ENCODE assay signal across 8 cellular contexts in the genomic region with DNA sequence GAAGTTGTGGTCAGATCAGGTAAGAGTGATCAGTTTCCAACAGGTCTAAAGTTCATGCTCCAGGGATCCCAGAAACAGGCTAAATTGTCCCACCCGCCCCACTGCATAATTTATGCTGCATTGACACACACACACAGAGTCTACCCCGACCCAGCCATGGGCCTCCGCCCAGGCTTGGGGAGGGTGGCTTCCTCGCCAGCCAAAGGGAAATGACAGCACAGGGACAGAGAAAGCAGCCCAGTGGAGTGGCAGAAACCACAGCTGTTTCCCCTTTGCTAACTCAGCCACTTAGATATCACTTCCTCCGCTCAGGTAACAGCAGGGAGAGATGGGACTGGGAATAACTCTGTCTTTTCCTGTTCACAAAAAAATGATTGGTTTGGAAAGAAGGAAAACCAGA. TPM values are rescaled to one million over a fixed set of nuclear protein-coding genes. Genes with fewer than 3 reads are reported as not detected.
A peak's percentile ranks its signal among the peaks of the same experiment; 100 is the strongest.
DNase-seq lines count a peak whose midpoint lies in the region; ATAC-seq and TF ChIP-seq lines count a peak whose summit lies in the region.

No MANE protein-coding gene starts in this region.

- no peaks in the 10 kb centered on the region for H3K9me3 ChIP-seq in ascending aorta

- H3K27me3 ChIP-seq in ascending aorta = no peaks in the 10 kb centered on the region

- intact Hi-C loops in ascending aorta (cut with DNase I) = no loop called here

- H3K27ac ChIP-seq in ascending aorta = peak overlapping the region in 1 of 2 donors; percentile 18

- H3K4me1 ChIP-seq in ascending aorta = peaks cover 23 to 35% of the 10 kb centered on the region in 2 donors

- TF ChIP-seq CTCF in ascending aorta (IDR thresholded peaks at IDR 0.05) = no peak

- H3K36me3 ChIP-seq in ascending aorta = no peaks in the 10 kb centered on the region

- peak; percentile 11 for DNase-seq in COLO668 (lab: John Stamatoyannopoulos, UW; ENCODE audit: unreplicated experiment)
- DNase-seq in activated T-cell treated with anti-CD3 and anti-CD28 coated beads, Interleukin-2, amount 50 U/mL, for 48 hours = peak; percentile 36 to 50
- peak; percentile 33 for DNase-seq in medulla oblongata (ENCODE audit: extremely low spot score)
- no peak for DNase-seq in cerebellum (ENCODE audit: low spot score)
- DNase-seq in ascending aorta (ENCODE audit: low spot score in 2 of 2) = no peak

- ATAC-seq in HG03354 (IDR thresholded peaks at IDR 0.05; ENCODE audit: poor library complexity, severe bottlenecking, unreplicated experiment) = peak; percentile 55
- no peak for ATAC-seq in HG02970 (IDR thresholded peaks at IDR 0.05; ENCODE audit: low FRiP score, unreplicated experiment)
- ATAC-seq in GM18498 (IDR thresholded peaks at IDR 0.05; ENCODE audit: unreplicated experiment) = no peak

- H3K4me3 ChIP-seq in ascending aorta = no peak overlapping the region

RNA-seq across cellular contexts. Expression of a gene that starts 9.4 kb away (rescaled TPM):
- 13.3 TPM for total RNA-seq in cerebellum
- total RNA-seq in ascending aorta = 50.0 TPM

Comparison
In these comparisons a context has a peak if more than half of its experiments do, and no peak if none do; other contexts are left out.
1. DNase-seq: peak in COLO668 (single experiment), activated T-cell treated with anti-CD3 and anti-CD28 coated beads, Interleukin-2, amount 50 U/mL, for 48 hours (2 of 2) and medulla oblongata (single experiment); none in cerebellum (single experiment) and ascending aorta (0 of 2).